Comparison of ENCODE assay signal across 2 cellular contexts in the genomic region with DNA sequence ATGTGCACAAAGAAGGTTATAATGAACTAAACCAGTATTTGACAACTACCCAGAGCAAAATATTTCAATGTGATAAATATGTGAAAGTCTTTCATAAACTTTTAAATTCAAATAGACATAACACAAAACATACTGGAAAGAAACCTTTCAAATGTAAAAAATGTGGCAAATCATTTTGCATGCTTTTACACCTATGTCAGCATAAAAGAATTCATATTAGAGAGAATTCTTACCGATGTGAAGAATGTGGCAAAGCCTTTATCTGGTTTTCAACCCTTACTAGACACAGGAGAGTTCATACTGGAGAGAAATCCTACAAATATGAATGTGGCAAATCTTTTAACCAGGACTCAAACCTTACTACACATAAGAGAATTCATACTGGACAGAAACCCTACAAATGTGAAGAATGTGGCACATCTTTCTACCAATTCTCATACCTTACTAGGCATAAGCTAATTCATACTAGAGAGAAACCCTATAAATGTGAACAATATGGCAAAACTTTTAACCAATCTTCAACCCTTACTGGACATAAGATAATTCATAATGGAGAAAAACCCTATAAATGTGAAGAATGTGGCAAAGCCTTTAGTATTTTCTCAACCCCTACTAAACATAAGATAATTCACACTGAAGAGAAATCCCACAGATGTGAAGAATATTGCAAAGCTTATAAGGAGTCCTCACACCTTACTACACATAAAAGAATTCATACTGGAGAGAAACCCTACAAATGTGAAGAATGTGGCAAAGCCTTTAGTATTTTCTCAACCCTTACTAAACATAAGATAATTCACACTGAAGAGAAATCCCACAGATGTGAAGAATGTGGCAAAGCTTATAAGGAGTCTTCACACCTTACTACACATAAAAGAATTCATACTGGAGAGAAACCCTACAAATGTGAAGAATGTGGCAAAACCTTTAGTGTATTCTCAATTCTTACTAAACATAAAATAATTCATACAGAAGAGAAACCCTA.
TF ChIP-seq lines count a peak whose summit lies in the region.

No MANE protein-coding gene starts in this region.

TF ChIP-seq in HepG2, 621 proteins besides CTCF, POLR2A, EP300 and RAD21:
- peak; percentile 70 for TF ChIP-seq MAFF (IDR thresholded peaks at IDR 0.05; ENCODE audit: low read depth, low read length)
- TF ChIP-seq, protein P1, sequence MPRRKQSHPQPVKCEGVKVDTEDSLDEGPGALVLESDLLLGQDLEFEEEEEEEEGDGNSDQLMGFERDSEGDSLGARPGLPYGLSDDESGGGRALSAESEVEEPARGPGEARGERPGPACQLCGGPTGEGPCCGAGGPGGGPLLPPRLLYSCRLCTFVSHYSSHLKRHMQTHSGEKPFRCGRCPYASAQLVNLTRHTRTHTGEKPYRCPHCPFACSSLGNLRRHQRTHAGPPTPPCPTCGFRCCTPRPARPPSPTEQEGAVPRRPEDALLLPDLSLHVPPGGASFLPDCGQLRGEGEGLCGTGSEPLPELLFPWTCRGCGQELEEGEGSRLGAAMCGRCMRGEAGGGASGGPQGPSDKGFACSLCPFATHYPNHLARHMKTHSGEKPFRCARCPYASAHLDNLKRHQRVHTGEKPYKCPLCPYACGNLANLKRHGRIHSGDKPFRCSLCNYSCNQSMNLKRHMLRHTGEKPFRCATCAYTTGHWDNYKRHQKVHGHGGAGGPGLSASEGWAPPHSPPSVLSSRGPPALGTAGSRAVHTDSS (CRISPR knock-in tag; conservative IDR thresholded peaks at IDR 0.05), result no peak
- no peak for TF ChIP-seq ZBTB3 (CRISPR knock-in tag; IDR thresholded peaks at IDR 0.05; ENCODE audit: borderline replicate concordance, low read depth)
- TF ChIP-seq, protein P2, sequence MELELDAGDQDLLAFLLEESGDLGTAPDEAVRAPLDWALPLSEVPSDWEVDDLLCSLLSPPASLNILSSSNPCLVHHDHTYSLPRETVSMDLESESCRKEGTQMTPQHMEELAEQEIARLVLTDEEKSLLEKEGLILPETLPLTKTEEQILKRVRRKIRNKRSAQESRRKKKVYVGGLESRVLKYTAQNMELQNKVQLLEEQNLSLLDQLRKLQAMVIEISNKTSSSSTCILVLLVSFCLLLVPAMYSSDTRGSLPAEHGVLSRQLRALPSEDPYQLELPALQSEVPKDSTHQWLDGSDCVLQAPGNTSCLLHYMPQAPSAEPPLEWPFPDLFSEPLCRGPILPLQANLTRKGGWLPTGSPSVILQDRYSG (CRISPR knock-in tag; IDR thresholded peaks at IDR 0.05), result no peak
- no peak for TF ChIP-seq PTBP1 (IDR thresholded peaks at IDR 0.05; ENCODE audit: low read depth, low read length, poor library complexity, severe bottlenecking)
- peak; percentile 55 to 76 for TF ChIP-seq MAFK (conservative IDR thresholded peaks at IDR 0.05 in 1 of 2, IDR thresholded peaks at IDR 0.05 in 1 of 2; ENCODE audit: low read length in 2 of 2)
- TF ChIP-seq, protein P3, sequence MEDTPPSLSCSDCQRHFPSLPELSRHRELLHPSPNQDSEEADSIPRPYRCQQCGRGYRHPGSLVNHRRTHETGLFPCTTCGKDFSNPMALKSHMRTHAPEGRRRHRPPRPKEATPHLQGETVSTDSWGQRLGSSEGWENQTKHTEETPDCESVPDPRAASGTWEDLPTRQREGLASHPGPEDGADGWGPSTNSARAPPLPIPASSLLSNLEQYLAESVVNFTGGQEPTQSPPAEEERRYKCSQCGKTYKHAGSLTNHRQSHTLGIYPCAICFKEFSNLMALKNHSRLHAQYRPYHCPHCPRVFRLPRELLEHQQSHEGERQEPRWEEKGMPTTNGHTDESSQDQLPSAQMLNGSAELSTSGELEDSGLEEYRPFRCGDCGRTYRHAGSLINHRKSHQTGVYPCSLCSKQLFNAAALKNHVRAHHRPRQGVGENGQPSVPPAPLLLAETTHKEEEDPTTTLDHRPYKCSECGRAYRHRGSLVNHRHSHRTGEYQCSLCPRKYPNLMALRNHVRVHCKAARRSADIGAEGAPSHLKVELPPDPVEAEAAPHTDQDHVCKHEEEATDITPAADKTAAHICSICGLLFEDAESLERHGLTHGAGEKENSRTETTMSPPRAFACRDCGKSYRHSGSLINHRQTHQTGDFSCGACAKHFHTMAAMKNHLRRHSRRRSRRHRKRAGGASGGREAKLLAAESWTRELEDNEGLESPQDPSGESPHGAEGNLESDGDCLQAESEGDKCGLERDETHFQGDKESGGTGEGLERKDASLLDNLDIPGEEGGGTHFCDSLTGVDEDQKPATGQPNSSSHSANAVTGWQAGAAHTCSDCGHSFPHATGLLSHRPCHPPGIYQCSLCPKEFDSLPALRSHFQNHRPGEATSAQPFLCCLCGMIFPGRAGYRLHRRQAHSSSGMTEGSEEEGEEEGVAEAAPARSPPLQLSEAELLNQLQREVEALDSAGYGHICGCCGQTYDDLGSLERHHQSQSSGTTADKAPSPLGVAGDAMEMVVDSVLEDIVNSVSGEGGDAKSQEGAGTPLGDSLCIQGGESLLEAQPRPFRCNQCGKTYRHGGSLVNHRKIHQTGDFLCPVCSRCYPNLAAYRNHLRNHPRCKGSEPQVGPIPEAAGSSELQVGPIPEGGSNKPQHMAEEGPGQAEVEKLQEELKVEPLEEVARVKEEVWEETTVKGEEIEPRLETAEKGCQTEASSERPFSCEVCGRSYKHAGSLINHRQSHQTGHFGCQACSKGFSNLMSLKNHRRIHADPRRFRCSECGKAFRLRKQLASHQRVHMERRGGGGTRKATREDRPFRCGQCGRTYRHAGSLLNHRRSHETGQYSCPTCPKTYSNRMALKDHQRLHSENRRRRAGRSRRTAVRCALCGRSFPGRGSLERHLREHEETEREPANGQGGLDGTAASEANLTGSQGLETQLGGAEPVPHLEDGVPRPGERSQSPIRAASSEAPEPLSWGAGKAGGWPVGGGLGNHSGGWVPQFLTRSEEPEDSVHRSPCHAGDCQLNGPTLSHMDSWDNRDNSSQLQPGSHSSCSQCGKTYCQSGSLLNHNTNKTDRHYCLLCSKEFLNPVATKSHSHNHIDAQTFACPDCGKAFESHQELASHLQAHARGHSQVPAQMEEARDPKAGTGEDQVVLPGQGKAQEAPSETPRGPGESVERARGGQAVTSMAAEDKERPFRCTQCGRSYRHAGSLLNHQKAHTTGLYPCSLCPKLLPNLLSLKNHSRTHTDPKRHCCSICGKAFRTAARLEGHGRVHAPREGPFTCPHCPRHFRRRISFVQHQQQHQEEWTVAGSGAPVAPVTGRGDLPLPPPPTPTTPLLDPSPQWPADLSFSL (CRISPR knock-in tag; IDR thresholded peaks at IDR 0.05), result no peak
- TF ChIP-seq ZNF773 (CRISPR knock-in tag; IDR thresholded peaks at IDR 0.05; ENCODE audit: borderline replicate concordance), result no peak

TF ChIP-seq in liver, 16 proteins besides CTCF, POLR2A, EP300 and RAD21:
- TF ChIP-seq JUND (IDR thresholded peaks at IDR 0.05), result no peak
- no peak for TF ChIP-seq HNF4A (conservative IDR thresholded peaks at IDR 0.05)
- TF ChIP-seq NR2F2 (IDR thresholded peaks at IDR 0.05), result no peak
- TF ChIP-seq, protein P4, sequence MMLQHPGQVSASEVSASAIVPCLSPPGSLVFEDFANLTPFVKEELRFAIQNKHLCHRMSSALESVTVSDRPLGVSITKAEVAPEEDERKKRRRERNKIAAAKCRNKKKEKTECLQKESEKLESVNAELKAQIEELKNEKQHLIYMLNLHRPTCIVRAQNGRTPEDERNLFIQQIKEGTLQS (IDR thresholded peaks at IDR 0.05), result no peak
- no peak for TF ChIP-seq FOXA1 (IDR thresholded peaks at IDR 0.05)
- no peak for TF ChIP-seq FOXA2 (IDR thresholded peaks at IDR 0.05)
- no peak for TF ChIP-seq SP1 (IDR thresholded peaks at IDR 0.05)
- TF ChIP-seq YY1 (IDR thresholded peaks at IDR 0.05), result no peak
- no peak for TF ChIP-seq GABPA (IDR thresholded peaks at IDR 0.05 in 1 of 2, conservative IDR thresholded peaks at IDR 0.05 in 1 of 2)
- TF ChIP-seq, protein P5, sequence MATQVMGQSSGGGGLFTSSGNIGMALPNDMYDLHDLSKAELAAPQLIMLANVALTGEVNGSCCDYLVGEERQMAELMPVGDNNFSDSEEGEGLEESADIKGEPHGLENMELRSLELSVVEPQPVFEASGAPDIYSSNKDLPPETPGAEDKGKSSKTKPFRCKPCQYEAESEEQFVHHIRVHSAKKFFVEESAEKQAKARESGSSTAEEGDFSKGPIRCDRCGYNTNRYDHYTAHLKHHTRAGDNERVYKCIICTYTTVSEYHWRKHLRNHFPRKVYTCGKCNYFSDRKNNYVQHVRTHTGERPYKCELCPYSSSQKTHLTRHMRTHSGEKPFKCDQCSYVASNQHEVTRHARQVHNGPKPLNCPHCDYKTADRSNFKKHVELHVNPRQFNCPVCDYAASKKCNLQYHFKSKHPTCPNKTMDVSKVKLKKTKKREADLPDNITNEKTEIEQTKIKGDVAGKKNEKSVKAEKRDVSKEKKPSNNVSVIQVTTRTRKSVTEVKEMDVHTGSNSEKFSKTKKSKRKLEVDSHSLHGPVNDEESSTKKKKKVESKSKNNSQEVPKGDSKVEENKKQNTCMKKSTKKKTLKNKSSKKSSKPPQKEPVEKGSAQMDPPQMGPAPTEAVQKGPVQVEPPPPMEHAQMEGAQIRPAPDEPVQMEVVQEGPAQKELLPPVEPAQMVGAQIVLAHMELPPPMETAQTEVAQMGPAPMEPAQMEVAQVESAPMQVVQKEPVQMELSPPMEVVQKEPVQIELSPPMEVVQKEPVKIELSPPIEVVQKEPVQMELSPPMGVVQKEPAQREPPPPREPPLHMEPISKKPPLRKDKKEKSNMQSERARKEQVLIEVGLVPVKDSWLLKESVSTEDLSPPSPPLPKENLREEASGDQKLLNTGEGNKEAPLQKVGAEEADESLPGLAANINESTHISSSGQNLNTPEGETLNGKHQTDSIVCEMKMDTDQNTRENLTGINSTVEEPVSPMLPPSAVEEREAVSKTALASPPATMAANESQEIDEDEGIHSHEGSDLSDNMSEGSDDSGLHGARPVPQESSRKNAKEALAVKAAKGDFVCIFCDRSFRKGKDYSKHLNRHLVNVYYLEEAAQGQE (IDR thresholded peaks at IDR 0.05), result no peak
- TF ChIP-seq EGR1 (IDR thresholded peaks at IDR 0.05; ENCODE audit: low read depth in 2 of 2), result no peak
- no peak for TF ChIP-seq RXRA (IDR thresholded peaks at IDR 0.05)
- TF ChIP-seq HNF4G (IDR thresholded peaks at IDR 0.05), result no peak
